Comparison of ENCODE assay signal across 1 cellular context in the genomic region with DNA sequence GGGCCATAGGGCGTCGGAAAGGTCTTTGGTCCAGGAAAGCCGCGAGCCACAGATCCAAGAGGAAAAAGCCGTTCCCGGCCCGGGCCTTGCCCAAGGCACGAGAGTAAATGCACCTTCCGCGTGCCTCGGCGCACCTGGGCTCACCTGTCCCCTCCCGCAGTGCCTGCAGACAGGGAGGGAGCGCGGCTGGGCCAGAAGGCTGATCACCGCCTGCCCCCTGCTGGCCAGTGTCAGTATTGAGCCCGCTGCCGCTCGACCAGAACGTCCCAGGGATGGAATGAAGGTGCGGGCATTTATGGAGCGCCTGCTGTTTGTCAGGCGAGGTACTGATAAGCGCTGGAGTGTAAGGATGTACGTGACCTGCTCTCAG.
TF ChIP-seq lines count a peak whose summit lies in the region.

No MANE protein-coding gene starts in this region.

TF ChIP-seq in PFSK-1, 5 proteins besides CTCF, POLR2A, EP300 and RAD21 (continued from another document):
- TF ChIP-seq, protein P1, sequence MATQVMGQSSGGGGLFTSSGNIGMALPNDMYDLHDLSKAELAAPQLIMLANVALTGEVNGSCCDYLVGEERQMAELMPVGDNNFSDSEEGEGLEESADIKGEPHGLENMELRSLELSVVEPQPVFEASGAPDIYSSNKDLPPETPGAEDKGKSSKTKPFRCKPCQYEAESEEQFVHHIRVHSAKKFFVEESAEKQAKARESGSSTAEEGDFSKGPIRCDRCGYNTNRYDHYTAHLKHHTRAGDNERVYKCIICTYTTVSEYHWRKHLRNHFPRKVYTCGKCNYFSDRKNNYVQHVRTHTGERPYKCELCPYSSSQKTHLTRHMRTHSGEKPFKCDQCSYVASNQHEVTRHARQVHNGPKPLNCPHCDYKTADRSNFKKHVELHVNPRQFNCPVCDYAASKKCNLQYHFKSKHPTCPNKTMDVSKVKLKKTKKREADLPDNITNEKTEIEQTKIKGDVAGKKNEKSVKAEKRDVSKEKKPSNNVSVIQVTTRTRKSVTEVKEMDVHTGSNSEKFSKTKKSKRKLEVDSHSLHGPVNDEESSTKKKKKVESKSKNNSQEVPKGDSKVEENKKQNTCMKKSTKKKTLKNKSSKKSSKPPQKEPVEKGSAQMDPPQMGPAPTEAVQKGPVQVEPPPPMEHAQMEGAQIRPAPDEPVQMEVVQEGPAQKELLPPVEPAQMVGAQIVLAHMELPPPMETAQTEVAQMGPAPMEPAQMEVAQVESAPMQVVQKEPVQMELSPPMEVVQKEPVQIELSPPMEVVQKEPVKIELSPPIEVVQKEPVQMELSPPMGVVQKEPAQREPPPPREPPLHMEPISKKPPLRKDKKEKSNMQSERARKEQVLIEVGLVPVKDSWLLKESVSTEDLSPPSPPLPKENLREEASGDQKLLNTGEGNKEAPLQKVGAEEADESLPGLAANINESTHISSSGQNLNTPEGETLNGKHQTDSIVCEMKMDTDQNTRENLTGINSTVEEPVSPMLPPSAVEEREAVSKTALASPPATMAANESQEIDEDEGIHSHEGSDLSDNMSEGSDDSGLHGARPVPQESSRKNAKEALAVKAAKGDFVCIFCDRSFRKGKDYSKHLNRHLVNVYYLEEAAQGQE (IDR thresholded peaks at IDR 0.05; ENCODE audit: insufficient read depth in 1 of 2, low read depth in 2 of 2, low read length in 2 of 2) = no peak
